8 cellular contexts compared by ENCODE assay signal in genomic region chr1:97920275-97920831, GRCh38. TPM values are rescaled to one million over a fixed set of nuclear protein-coding genes. Genes with fewer than 3 reads are reported as not detected.
DNase-seq lines count a peak whose midpoint lies in the region; ATAC-seq and TF ChIP-seq lines count a peak whose summit lies in the region.

No MANE protein-coding gene starts in this region.

- peaks cover 10% of the 10 kb centered on the region for H3F3A ChIP-seq in MM.1S (ENCODE audit: insufficient read depth, low read length)

- H3K9me3 ChIP-seq in MM.1S (replicated peaks; ENCODE audit: insufficient read depth, low read length) (no peaks in the 10 kb centered on the region), spleen (no peaks in the 10 kb centered on the region)

- H3K36me3 ChIP-seq in BJ (ENCODE audit: control insufficient read depth, insufficient read depth, low read length) (no peaks in the 10 kb centered on the region), MM.1S (replicated peaks; ENCODE audit: insufficient read depth, low read length) (no peaks in the 10 kb centered on the region), spleen (no peaks in the 10 kb centered on the region)

- no peaks in the 10 kb centered on the region for H4K20me1 ChIP-seq in MM.1S (ENCODE audit: insufficient read depth, low read length)

- no peaks in the 10 kb centered on the region for H3K9me2 ChIP-seq in MM.1S (replicated peaks; ENCODE audit: insufficient read depth, low read length)

- H2AFZ ChIP-seq in MM.1S (ENCODE audit: low read length) = peak overlapping the region; percentile 67

- peak overlapping the region; percentile 61; the same call in 1 of the 2 replicates for H3K4me2 ChIP-seq in MM.1S (ENCODE audit: low read depth, low read length)

- H3K4me3 ChIP-seq in BJ (ENCODE audit: low read depth, low read length) = peak overlapping the region; percentile 95
- peak overlapping the region; percentile 81 for H3K4me3 ChIP-seq in MM.1S (ENCODE audit: low read length)
- H3K4me3 ChIP-seq in spleen = peak overlapping the region; percentile 60 to 87 (median 80)

- H3K4me1 ChIP-seq in MM.1S (ENCODE audit: low read length) (peaks cover 16% of the 10 kb centered on the region; the same call in 1 of the 2 replicates), spleen (peaks cover 0 to 53% (median 32%) of the 10 kb centered on the region in 6 donors)

- H3K9ac ChIP-seq in MM.1S (ENCODE audit: low read length) = peak overlapping the region; percentile 72

- no peaks in the 10 kb centered on the region for H3K27me3 ChIP-seq in BJ (ENCODE audit: control insufficient read depth, insufficient read depth, low read length)
- no peaks in the 10 kb centered on the region for H3K27me3 ChIP-seq in MM.1S (replicated peaks; ENCODE audit: insufficient read depth, low read length)
- H3K27me3 ChIP-seq in spleen (replicated peaks in 1 of 7) = no peaks in the 10 kb centered on the region

- ATAC-seq in GM19455 (IDR thresholded peaks at IDR 0.05; ENCODE audit: unreplicated experiment) (peak; percentile 34), GM18505 (IDR thresholded peaks at IDR 0.05; ENCODE audit: unreplicated experiment) (no peak)

- CTCF ChIA-PET in BJ (lab: Yijun Ruan, JAX) = interaction anchor here (1.5 to 2.0 kb wide), 3 partner anchors 42 to 547 kb away, joined by 3 to 6 read pairs (median 4); no protein-coding TSS in a partner anchor

- intact Hi-C loops in spleen (cut with DNase I; ENCODE audit: low total_unique reads) = no loop called here

- TF ChIP-seq POLR2A in spleen (IDR thresholded peaks at IDR 0.05) = no peak
- no peak for TF ChIP-seq POLR2A in GM18505 (IDR thresholded peaks at IDR 0.05; ENCODE audit: borderline replicate concordance, extremely low read depth, insufficient read depth, insufficient read length)

- 0 to 2% (median 0%) methylated on average over 9 to 24 of the region's 24 CpGs for WGBS in spleen, 5 donors

- POLR2A ChIA-PET in BJ (lab: Charles Lee) = interaction anchor here (0.6 kb wide), 2 partner anchors 613 to 721 kb away, joined by 3 to 6 read pairs; no protein-coding TSS in a partner anchor

- DNase-seq in BJ (ENCODE audit: low read depth) (no peak), MM.1S (no peak), amniotic epithelial cell (ENCODE audit: low read depth) (peak; percentile 61), iPS-NIHi11 (ENCODE audit: low spot score) (peak; percentile 13), spleen (no peak), mucosa of gallbladder (ENCODE audit: low spot score) (no peak)

- H3K27ac ChIP-seq in MM.1S (ENCODE audit: low read length) (peak overlapping the region; percentile 82), spleen (peak overlapping the region; percentile 86 to 98 (median 96))

- H3K79me2 ChIP-seq in MM.1S (ENCODE audit: low read length) = peaks cover 48% of the 10 kb centered on the region

- TF ChIP-seq CTCF in BJ (IDR thresholded peaks at IDR 0.05; ENCODE audit: insufficient read depth, low read depth, low read length) (no peak), MM.1S (IDR thresholded peaks at IDR 0.05; ENCODE audit: low read length) (no peak), spleen (IDR thresholded peaks at IDR 0.05 in 8 of 11, conservative IDR thresholded peaks at IDR 0.05 in 3 of 11) (no peak)

RNA-seq across cellular contexts. Expression of gene DPYD, which starts 0.5 kb away (rescaled TPM):
- polyA plus RNA-seq in BJ (2011; rRNA removed) (13.1 and 21.1 TPM in 2 replicates), spleen (10 to 100 TPM in 1 of 3 donors, 1 to 10 TPM in 2; 7.3 to 12.4 (median 8.7) TPM)
- polyA minus RNA-seq in BJ (2011; rRNA and poly(A)+ RNA removed) = 43.8 and 45.5 TPM in 2 replicates
- total RNA-seq in spleen (100 to 1,000 TPM in 2 of 7 donors, 10 to 100 TPM in 5; 54.0 to 114 (median 97.6) TPM), mucosa of gallbladder (124 TPM)

Comparison
In these comparisons a context has a peak if more than half of its experiments do, and no peak if none do; other contexts are left out.
1. DNase-seq: peak in amniotic epithelial cell (single experiment) and iPS-NIHi11 (single experiment); none in BJ (single experiment), MM.1S (single experiment), spleen (single experiment) and mucosa of gallbladder (single experiment).
2. Peak in every context shown above with its lines, with median percentiles within 50 percentile points of each other: H3K4me3 ChIP-seq.